1 cellular context compared by ENCODE assay signal in the genomic region with DNA sequence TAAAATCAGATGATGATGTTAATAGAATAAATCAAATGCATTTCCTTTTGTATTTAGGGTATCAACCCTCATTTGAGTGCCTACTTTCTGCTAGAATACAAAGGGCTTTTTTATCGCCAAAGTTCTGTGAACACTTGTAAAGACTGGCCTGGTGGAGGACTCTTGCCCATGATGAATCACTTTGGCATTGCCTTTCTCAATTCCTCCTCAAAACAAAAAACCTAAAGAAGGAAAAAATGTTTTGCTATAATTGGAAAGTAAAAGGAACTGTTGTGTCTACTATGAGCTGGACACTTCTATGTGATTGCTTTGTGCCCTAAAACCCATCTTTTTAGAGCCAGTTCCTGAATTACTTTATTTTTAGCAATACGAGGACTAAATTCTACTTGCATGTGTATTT.
TF ChIP-seq lines count a peak whose summit lies in the region.

No MANE protein-coding gene starts in this region.

TF ChIP-seq in IMR-90, 13 proteins besides CTCF, POLR2A, EP300 and RAD21:
- TF ChIP-seq BHLHE40 (IDR thresholded peaks at IDR 0.05; ENCODE audit: low read depth, low read length), result no peak
- TF ChIP-seq, protein P1, sequence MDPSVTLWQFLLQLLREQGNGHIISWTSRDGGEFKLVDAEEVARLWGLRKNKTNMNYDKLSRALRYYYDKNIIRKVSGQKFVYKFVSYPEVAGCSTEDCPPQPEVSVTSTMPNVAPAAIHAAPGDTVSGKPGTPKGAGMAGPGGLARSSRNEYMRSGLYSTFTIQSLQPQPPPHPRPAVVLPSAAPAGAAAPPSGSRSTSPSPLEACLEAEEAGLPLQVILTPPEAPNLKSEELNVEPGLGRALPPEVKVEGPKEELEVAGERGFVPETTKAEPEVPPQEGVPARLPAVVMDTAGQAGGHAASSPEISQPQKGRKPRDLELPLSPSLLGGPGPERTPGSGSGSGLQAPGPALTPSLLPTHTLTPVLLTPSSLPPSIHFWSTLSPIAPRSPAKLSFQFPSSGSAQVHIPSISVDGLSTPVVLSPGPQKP (IDR thresholded peaks at IDR 0.05; ENCODE audit: borderline replicate concordance, low read depth, low read length), result no peak
- TF ChIP-seq SMC3 (IDR thresholded peaks at IDR 0.05; ENCODE audit: low read depth, low read length), result no peak
- TF ChIP-seq NFE2L2 (IDR thresholded peaks at IDR 0.05; ENCODE audit: low read depth, low read length), result no peak
